1 cellular context compared by ENCODE assay signal in genomic region chr16:7431723-7432122, GRCh38.
TF ChIP-seq lines count a peak whose summit lies in the region.

No MANE protein-coding gene starts in this region.

TF ChIP-seq in GM23338, 12 proteins besides CTCF, POLR2A, EP300 and RAD21:
- TF ChIP-seq CREB1 (CRISPR knock-in tag; IDR thresholded peaks at IDR 0.05; ENCODE audit: low read depth) (no peak), REST (IDR thresholded peaks at IDR 0.05; ENCODE audit: unreplicated experiment) (no peak), ZNF114 (CRISPR knock-in tag; IDR thresholded peaks at IDR 0.05) (no peak), EZH2phosphoT487 (IDR thresholded peaks at IDR 0.05; ENCODE audit: unreplicated experiment) (no peak), STAT1 (IDR thresholded peaks at IDR 0.05; ENCODE audit: unreplicated experiment) (no peak), ETS1 (IDR thresholded peaks at IDR 0.05) (no peak), EZH2 (IDR thresholded peaks at IDR 0.05; ENCODE audit: low read depth, unreplicated experiment) (no peak)
- TF ChIP-seq, protein P1, sequence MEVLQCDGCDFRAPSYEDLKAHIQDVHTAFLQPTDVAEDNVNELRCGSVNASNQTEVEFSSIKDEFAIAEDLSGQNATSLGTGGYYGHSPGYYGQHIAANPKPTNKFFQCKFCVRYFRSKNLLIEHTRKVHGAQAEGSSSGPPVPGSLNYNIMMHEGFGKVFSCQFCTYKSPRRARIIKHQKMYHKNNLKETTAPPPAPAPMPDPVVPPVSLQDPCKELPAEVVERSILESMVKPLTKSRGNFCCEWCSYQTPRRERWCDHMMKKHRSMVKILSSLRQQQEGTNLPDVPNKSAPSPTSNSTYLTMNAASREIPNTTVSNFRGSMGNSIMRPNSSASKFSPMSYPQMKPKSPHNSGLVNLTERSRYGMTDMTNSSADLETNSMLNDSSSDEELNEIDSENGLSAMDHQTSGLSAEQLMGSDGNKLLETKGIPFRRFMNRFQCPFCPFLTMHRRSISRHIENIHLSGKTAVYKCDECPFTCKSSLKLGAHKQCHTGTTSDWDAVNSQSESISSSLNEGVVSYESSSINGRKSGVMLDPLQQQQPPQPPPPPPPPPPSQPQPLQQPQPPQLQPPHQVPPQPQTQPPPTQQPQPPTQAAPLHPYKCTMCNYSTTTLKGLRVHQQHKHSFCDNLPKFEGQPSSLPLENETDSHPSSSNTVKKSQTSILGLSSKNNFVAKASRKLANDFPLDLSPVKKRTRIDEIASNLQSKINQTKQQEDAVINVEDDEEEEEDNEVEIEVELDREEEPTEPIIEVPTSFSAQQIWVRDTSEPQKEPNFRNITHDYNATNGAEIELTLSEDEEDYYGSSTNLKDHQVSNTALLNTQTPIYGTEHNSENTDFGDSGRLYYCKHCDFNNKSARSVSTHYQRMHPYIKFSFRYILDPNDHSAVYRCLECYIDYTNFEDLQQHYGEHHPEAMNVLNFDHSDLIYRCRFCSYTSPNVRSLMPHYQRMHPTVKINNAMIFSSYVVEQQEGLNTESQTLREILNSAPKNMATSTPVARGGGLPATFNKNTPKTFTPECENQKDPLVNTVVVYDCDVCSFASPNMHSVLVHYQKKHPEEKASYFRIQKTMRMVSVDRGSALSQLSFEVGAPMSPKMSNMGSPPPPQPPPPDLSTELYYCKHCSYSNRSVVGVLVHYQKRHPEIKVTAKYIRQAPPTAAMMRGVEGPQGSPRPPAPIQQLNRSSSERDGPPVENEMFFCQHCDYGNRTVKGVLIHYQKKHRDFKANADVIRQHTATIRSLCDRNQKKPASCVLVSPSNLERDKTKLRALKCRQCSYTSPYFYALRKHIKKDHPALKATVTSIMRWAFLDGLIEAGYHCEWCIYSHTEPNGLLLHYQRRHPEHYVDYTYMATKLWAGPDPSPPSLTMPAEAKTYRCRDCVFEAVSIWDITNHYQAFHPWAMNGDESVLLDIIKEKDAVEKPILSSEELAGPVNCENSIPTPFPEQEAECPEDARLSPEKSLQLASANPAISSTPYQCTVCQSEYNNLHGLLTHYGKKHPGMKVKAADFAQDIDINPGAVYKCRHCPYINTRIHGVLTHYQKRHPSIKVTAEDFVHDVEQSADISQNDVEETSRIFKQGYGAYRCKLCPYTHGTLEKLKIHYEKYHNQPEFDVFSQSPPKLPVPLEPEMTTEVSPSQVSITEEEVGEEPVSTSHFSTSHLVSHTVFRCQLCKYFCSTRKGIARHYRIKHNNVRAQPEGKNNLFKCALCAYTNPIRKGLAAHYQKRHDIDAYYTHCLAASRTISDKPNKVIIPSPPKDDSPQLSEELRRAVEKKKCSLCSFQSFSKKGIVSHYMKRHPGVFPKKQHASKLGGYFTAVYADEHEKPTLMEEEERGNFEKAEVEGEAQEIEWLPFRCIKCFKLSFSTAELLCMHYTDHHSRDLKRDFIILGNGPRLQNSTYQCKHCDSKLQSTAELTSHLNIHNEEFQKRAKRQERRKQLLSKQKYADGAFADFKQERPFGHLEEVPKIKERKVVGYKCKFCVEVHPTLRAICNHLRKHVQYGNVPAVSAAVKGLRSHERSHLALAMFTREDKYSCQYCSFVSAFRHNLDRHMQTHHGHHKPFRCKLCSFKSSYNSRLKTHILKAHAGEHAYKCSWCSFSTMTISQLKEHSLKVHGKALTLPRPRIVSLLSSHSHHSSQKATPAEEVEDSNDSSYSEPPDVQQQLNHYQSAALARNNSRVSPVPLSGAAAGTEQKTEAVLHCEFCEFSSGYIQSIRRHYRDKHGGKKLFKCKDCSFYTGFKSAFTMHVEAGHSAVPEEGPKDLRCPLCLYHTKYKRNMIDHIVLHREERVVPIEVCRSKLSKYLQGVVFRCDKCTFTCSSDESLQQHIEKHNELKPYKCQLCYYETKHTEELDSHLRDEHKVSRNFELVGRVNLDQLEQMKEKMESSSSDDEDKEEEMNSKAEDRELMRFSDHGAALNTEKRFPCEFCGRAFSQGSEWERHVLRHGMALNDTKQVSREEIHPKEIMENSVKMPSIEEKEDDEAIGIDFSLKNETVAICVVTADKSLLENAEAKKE (CRISPR knock-in tag; IDR thresholded peaks at IDR 0.05), result no peak
